7 cellular contexts compared by ENCODE assay signal in the genomic region with DNA sequence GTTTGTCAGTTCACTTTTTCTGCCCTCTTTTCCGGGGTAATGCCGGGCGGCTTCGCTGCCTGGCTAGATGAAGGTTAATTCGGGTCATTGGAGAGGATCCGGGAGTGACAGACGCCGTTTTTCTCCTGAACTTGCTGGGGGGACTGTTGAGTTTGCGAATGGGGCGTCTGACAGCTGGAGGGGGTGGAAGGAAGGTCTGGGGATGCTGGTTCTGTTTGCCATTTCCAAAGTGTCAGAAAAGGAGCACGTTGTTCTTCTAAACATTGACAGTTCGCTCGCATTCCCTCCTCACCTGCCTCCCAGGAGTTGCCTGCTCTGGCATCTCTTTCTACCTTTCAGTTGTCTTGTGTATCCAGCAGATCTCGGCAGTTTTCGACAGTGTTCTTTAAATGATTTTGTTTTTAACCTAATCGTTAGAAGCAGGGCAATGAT. TPM values are rescaled to one million over a fixed set of nuclear protein-coding genes. Genes with fewer than 3 reads are reported as not detected.
DNase-seq lines count a peak whose midpoint lies in the region; ATAC-seq lines count a peak whose summit lies in the region.

No MANE protein-coding gene starts in this region.

- peak overlapping the region; percentile 64 to 71 for H3K27ac ChIP-seq in aorta (ENCODE audit: low read depth in 1 of 2, low read length in 2 of 2)

- H3K9me3 ChIP-seq in mononuclear cell (ENCODE audit: low read depth, low read length) = no peaks in the 10 kb centered on the region
- no peaks in the 10 kb centered on the region for H3K9me3 ChIP-seq in aorta (ENCODE audit: control insufficient read depth, low read length)

- ATAC-seq in aorta (ENCODE audit: low FRiP score) = no peak

- 0% methylated on average over 16 of the region's 16 CpGs for WGBS in aorta, 2 donors

- H3K27me3 ChIP-seq in mononuclear cell (ENCODE audit: insufficient read depth, low read length) (no peaks in the 10 kb centered on the region), aorta (ENCODE audit: control insufficient read depth in 1 of 2, insufficient read depth in 2 of 2, low read length in 1 of 2) (no peaks in the 10 kb centered on the region)

- intact Hi-C loops in aorta (cut with DNase I) = loop anchor here (5.0 to 10.0 kb wide), 3 partner anchors 57 to 158 kb away; a partner anchor contains a TSS

- H3K36me3 ChIP-seq in aorta (ENCODE audit: control insufficient read depth in 1 of 2, insufficient read depth in 2 of 2, low read length in 1 of 2) = no peaks in the 10 kb centered on the region

- peak; percentile 15 for DNase-seq in H4 (ENCODE audit: low spot score)
- DNase-seq in NCI-H460 (ENCODE audit: extremely low read depth, low read depth) = peak; percentile 12
- DNase-seq in cerebellum (ENCODE audit: low spot score) = peak; percentile 36
- no peak for DNase-seq in aorta
- DNase-seq in DMS153 (lab: John Stamatoyannopoulos, UW) = no peak
- no peak for DNase-seq in GM19240 (ENCODE audit: insufficient read length, low spot score)

- H3K4me3 ChIP-seq in mononuclear cell (ENCODE audit: low read length) = peak overlapping the region; percentile 60
- H3K4me3 ChIP-seq in aorta (ENCODE audit: low read length in 2 of 2) = peak overlapping the region; percentile 45 to 88

- H3K4me1 ChIP-seq in mononuclear cell (ENCODE audit: insufficient read depth, low read length) = peaks cover 56% of the 10 kb centered on the region
- peaks cover 0 to 1% of the 10 kb centered on the region in 2 donors for H3K4me1 ChIP-seq in aorta (ENCODE audit: control insufficient read depth in 1 of 2, insufficient read depth in 2 of 2, low read length in 2 of 2)

RNA-seq across cellular contexts. Expression of a gene that starts 0.8 kb away (rescaled TPM):
- 165 and 187 TPM in 2 replicates for total RNA-seq in H4 (2014; rRNA removed; shearing (Covaris generic))
- total RNA-seq in NCI-H460 (2014; rRNA removed; shearing (Covaris generic)) = 91.4 and 101 TPM in 2 replicates
- 26.9 and 31.5 TPM in 2 replicates for polyA plus RNA-seq in NCI-H460 (2014; cell fraction: nucleus; rRNA removed)
- total RNA-seq in cerebellum (77.0 TPM), mononuclear cell (268 TPM), aorta (10 to 100 TPM; 73.2 to 93.0 TPM)
- polyA plus RNA-seq in aorta = 10 to 100 TPM; 60.8 to 91.7 TPM

RNA-seq across cellular contexts. Expression of a gene that starts 57.3 kb away (rescaled TPM):
- total RNA-seq in H4 (2014; rRNA removed; shearing (Covaris generic)) = 167 and 230 TPM in 2 replicates
- 186 and 192 TPM in 2 replicates for total RNA-seq in NCI-H460 (2014; rRNA removed; shearing (Covaris generic))
- polyA plus RNA-seq in NCI-H460 (2014; cell fraction: nucleus; rRNA removed) = 102 and 160 TPM in 2 replicates
- total RNA-seq in cerebellum = 124 TPM
- total RNA-seq in mononuclear cell = 246 TPM
- 10 to 100 TPM; 72.8 to 82.7 TPM for total RNA-seq in aorta
- 10 to 100 TPM; 76.4 to 95.5 TPM for polyA plus RNA-seq in aorta

RNA-seq across cellular contexts. Expression of a gene that starts 57.6 kb away (rescaled TPM):
- 138 and 159 TPM in 2 replicates for total RNA-seq in H4 (2014; rRNA removed; shearing (Covaris generic))
- total RNA-seq in NCI-H460 (2014; rRNA removed; shearing (Covaris generic)) = 144 and 167 TPM in 2 replicates
- polyA plus RNA-seq in NCI-H460 (2014; cell fraction: nucleus; rRNA removed) = 138 and 154 TPM in 2 replicates
- total RNA-seq in cerebellum (73.7 TPM), mononuclear cell (261 TPM), aorta (10 to 100 TPM; 74.4 to 78.8 TPM)
- polyA plus RNA-seq in aorta = 10 to 100 TPM; 71.9 to 92.9 TPM

Comparison
In these comparisons a context has a peak if more than half of its experiments do, and no peak if none do; other contexts are left out.
1. DNase-seq: peak in H4 (single experiment), NCI-H460 (single experiment) and cerebellum (single experiment); none in aorta (0 of 2), DMS153 (single experiment) and GM19240 (single experiment).